In the genomic region with DNA sequence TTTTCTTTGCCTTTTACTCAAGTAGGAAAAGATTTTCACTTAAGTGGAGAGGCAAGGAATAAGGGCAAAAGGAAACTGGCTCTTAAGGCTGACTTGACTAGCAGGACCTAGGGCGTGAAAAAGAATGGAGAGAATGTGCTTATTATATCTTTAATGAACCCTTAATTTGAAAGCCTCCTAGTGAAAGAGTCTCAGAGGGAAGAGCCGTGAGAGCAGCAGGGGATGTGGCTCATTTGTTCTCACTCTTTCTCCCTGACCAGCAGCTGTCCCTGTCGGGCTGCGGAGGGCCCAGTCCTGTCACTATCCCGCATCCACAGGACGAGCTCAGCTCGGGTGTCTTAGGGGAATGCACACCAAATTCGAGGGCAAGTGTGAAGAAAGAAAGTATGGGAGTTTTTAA, we compare ENCODE assay signal across 22 cellular contexts.
DNase-seq lines count a peak whose midpoint lies in the region; ATAC-seq, FAIRE-seq and TF ChIP-seq lines count a peak whose summit lies in the region.
"Had no signal": no experiment of that assay in that cellular context is flagged by ENCODE, and none has a peak within 500 bp of the region (broad histone marks: within the 10 kb centered on the region; RNA-seq: fewer than 3 reads in every experiment).

No MANE protein-coding gene starts in this region.

- H3K9me3 ChIP-seq in astrocyte (ENCODE audit: insufficient read depth, low read depth, low read length) (no peaks in the 10 kb centered on the region), neural progenitor cell (ENCODE audit: low read depth) (no peaks in the 10 kb centered on the region)

- peak overlapping the region; percentile 23 for H3K27ac Mint-ChIP-seq in astrocyte (ENCODE audit: unreplicated experiment)
- no peak overlapping the region for H3K27ac Mint-ChIP-seq in neural progenitor cell
- H3K27ac Mint-ChIP-seq in mesothelial cell of epicardium = no peak overlapping the region
- H3K27ac Mint-ChIP-seq: activated B cell treated with CpG ODN at 0.5 μM for 24 hours; activated CD8-positive, alpha-beta T cell treated with anti-CD3 and anti-CD28 coated beads, Interleukin-2, amount 10 ng/mL, durations not matched to agents 7 days and 5 days; activated naive CD8-positive, alpha-beta T cell; HFFc6; naive thymus-derived CD8-positive, alpha-beta T cell; stimulated activated naive CD8-positive, alpha-beta T cell treated with anti-CD3 and anti-CD28 coated beads, Interleukin-15, Interleukin-2, amounts not matched to agents 100 ng/mL and 50 ng/mL, for 24 hours had no signal

- no peaks in the 10 kb centered on the region for H3K4me1 ChIP-seq in astrocyte (ENCODE audit: insufficient read depth, low read length)
- H3K4me1 ChIP-seq in neural progenitor cell = peaks cover 38% of the 10 kb centered on the region

- FAIRE-seq in astrocyte (lab: Jason Lieb, UNC) = no peak
- FAIRE-seq: GM18507 had no signal

- H3K36me3 ChIP-seq in astrocyte (ENCODE audit: insufficient read depth, low read length) = no peaks in the 10 kb centered on the region
- no peaks in the 10 kb centered on the region for H3K36me3 ChIP-seq in neural progenitor cell
- H3K36me3 ChIP-seq: brain microvascular endothelial cell had no signal

- TF ChIP-seq CTCF in astrocyte (IDR thresholded peaks at IDR 0.05; ENCODE audit: insufficient read depth, low read depth, low read length) (no peak), neural progenitor cell (IDR thresholded peaks at IDR 0.05) (no peak), mesothelial cell of epicardium (IDR thresholded peaks at IDR 0.05; ENCODE audit: unreplicated experiment) (no peak)

- peak; percentile 38 for DNase-seq in ELF-1 (ENCODE audit: low read depth, low spot score)
- DNase-seq in astrocyte (ENCODE audit: low read depth) = no peak
- DNase-seq in iPS DF 4.7 (ENCODE audit: extremely low read depth, low spot score) = peak; percentile 28
- DNase-seq in neural progenitor cell (ENCODE audit: low spot score) = peak; percentile 87
- no peak for DNase-seq in mesothelial cell of epicardium (ENCODE audit: low spot score in 2 of 2, unreplicated experiment in 2 of 2)
- DNase-seq in NK-92 (lab: John Stamatoyannopoulos, UW; ENCODE audit: unreplicated experiment) = no peak
- no peak for DNase-seq in DMS 273 treated with DMSO at 0.1 percent for 48 hours (lab: John Stamatoyannopoulos, UW)
- DNase-seq: ACHN; activated B cell treated with CpG ODN at 0.5 μM for 24 hours; activated CD8-positive, alpha-beta T cell treated with anti-CD3 and anti-CD28 coated beads, Interleukin-2, amount 10 ng/mL, durations not matched to agents 7 days and 5 days; activated T-cell treated with anti-CD3 and anti-CD28 coated beads, Interleukin-2, amount 50 U/mL, for 48 hours; brain microvascular endothelial cell; effector CD4-positive, alpha-beta T cell; HFFc6; naive thymus-derived CD8-positive, alpha-beta T cell; NCI-H1930; SIG-M5; T-helper 2 cell had no signal

- H3K27me3 Mint-ChIP-seq in astrocyte (ENCODE audit: low read depth, unreplicated experiment) = no peaks in the 10 kb centered on the region
- no peaks in the 10 kb centered on the region for H3K27me3 Mint-ChIP-seq in neural progenitor cell (ENCODE audit: insufficient read depth, low read depth)
- H3K27me3 Mint-ChIP-seq in mesothelial cell of epicardium (ENCODE audit: low read depth) = no peaks in the 10 kb centered on the region
- H3K27me3 Mint-ChIP-seq: activated B cell treated with CpG ODN at 0.5 μM for 24 hours; activated naive CD8-positive, alpha-beta T cell; naive thymus-derived CD8-positive, alpha-beta T cell; stimulated activated naive CD8-positive, alpha-beta T cell treated with anti-CD3 and anti-CD28 coated beads, Interleukin-15, Interleukin-2, amounts not matched to agents 100 ng/mL and 50 ng/mL, for 24 hours had no signal

- no peaks in the 10 kb centered on the region for H3K79me2 ChIP-seq in astrocyte (ENCODE audit: insufficient read depth, low read length)
- peaks cover 50% of the 10 kb centered on the region for H3K79me2 ChIP-seq in neural progenitor cell (ENCODE audit: low read depth)

- H3F3A ChIP-seq in neural progenitor cell (ENCODE audit: low read depth) = peaks cover 38% of the 10 kb centered on the region

- H2AFZ ChIP-seq in astrocyte (ENCODE audit: low read depth, low read length) = no peak overlapping the region
- H2AFZ ChIP-seq in neural progenitor cell (replicated peaks) = no peak overlapping the region

- H3K9ac ChIP-seq in astrocyte (ENCODE audit: low read length) = no peak overlapping the region
- no peak overlapping the region for H3K9ac ChIP-seq in neural progenitor cell

- H3K4me1 Mint-ChIP-seq in astrocyte (ENCODE audit: low read depth, unreplicated experiment) = peaks cover 9% of the 10 kb centered on the region
- H3K4me1 Mint-ChIP-seq in neural progenitor cell = peaks cover 14% of the 10 kb centered on the region
- peaks cover 7% of the 10 kb centered on the region for H3K4me1 Mint-ChIP-seq in mesothelial cell of epicardium
- H3K4me1 Mint-ChIP-seq: activated B cell treated with CpG ODN at 0.5 μM for 24 hours; naive thymus-derived CD8-positive, alpha-beta T cell had no signal

- H3K4me2 ChIP-seq in astrocyte (ENCODE audit: low read length) (peak overlapping the region; percentile 9), neural progenitor cell (peak overlapping the region; percentile 62)

- H4K20me1 ChIP-seq in astrocyte (ENCODE audit: insufficient read depth, low read length) = no peaks in the 10 kb centered on the region
- no peaks in the 10 kb centered on the region for H4K20me1 ChIP-seq in neural progenitor cell (ENCODE audit: low read depth)

- no peak overlapping the region for H3K27ac ChIP-seq in astrocyte (ENCODE audit: low read depth, low read length)
- peak overlapping the region; percentile 92 for H3K27ac ChIP-seq in neural progenitor cell
- H3K27ac ChIP-seq: brain microvascular endothelial cell had no signal

- H3K4me3 ChIP-seq in astrocyte (ENCODE audit: insufficient read depth, low read depth, low read length) = no peak overlapping the region
- H3K4me3 ChIP-seq in neural progenitor cell = peak overlapping the region; percentile 14

- H3K9me3 Mint-ChIP-seq in astrocyte (ENCODE audit: unreplicated experiment) = no peaks in the 10 kb centered on the region
- no peaks in the 10 kb centered on the region for H3K9me3 Mint-ChIP-seq in neural progenitor cell
- no peaks in the 10 kb centered on the region for H3K9me3 Mint-ChIP-seq in mesothelial cell of epicardium
- H3K9me3 Mint-ChIP-seq: activated B cell treated with CpG ODN at 0.5 μM for 24 hours; HFFc6; naive thymus-derived CD8-positive, alpha-beta T cell; stimulated activated naive CD8-positive, alpha-beta T cell treated with anti-CD3 and anti-CD28 coated beads, Interleukin-15, Interleukin-2, amounts not matched to agents 100 ng/mL and 50 ng/mL, for 24 hours had no signal

- ATAC-seq in GM18909 (IDR thresholded peaks at IDR 0.05; ENCODE audit: poor library complexity, unreplicated experiment) = no peak
- ATAC-seq: activated CD8-positive, alpha-beta T cell treated with anti-CD3 and anti-CD28 coated beads, Interleukin-2, amount 10 ng/mL, durations not matched to agents 7 days and 5 days; naive thymus-derived CD8-positive, alpha-beta T cell had no signal

- peak overlapping the region; percentile 52 for H3K4me3 Mint-ChIP-seq in astrocyte (ENCODE audit: unreplicated experiment)
- no peak overlapping the region for H3K4me3 Mint-ChIP-seq in neural progenitor cell
- no peak overlapping the region for H3K4me3 Mint-ChIP-seq in mesothelial cell of epicardium
- H3K4me3 Mint-ChIP-seq: activated B cell treated with CpG ODN at 0.5 μM for 24 hours; activated CD8-positive, alpha-beta T cell treated with anti-CD3 and anti-CD28 coated beads, Interleukin-2, amount 10 ng/mL, durations not matched to agents 7 days and 5 days; activated naive CD8-positive, alpha-beta T cell; HFFc6; naive thymus-derived CD8-positive, alpha-beta T cell; stimulated activated naive CD8-positive, alpha-beta T cell treated with anti-CD3 and anti-CD28 coated beads, Interleukin-15, Interleukin-2, amounts not matched to agents 100 ng/mL and 50 ng/mL, for 24 hours had no signal

- H3K36me3 Mint-ChIP-seq in astrocyte (ENCODE audit: low read depth, unreplicated experiment) = peaks cover 2% of the 10 kb centered on the region
- H3K36me3 Mint-ChIP-seq in neural progenitor cell = peaks cover 2% of the 10 kb centered on the region
- H3K36me3 Mint-ChIP-seq in mesothelial cell of epicardium = no peaks in the 10 kb centered on the region
- H3K36me3 Mint-ChIP-seq: activated naive CD8-positive, alpha-beta T cell; naive thymus-derived CD8-positive, alpha-beta T cell had no signal

- H3K27me3 ChIP-seq in astrocyte (ENCODE audit: insufficient read depth, low read length) (no peaks in the 10 kb centered on the region), neural progenitor cell (no peaks in the 10 kb centered on the region)
- H3K27me3 ChIP-seq: brain microvascular endothelial cell had no signal

Comparison
In these comparisons a context has a peak if more than half of its experiments do, and no peak if none do; other contexts are left out.
1. DNase-seq: peak in ELF-1 (single experiment), iPS DF 4.7 (single experiment) and neural progenitor cell (single experiment); none in astrocyte (single experiment), mesothelial cell of epicardium (0 of 2), NK-92 (single experiment) and DMS 273 treated with DMSO at 0.1 percent for 48 hours (single experiment).